18 cellular contexts compared by ENCODE assay signal in genomic region chr13:65342938-65343337, GRCh38.
DNase-seq lines count a peak whose midpoint lies in the region; ATAC-seq, FAIRE-seq and TF ChIP-seq lines count a peak whose summit lies in the region.
"Had no signal": no experiment of that assay in that cellular context is flagged by ENCODE, and none has a peak within 500 bp of the region (broad histone marks: within the 10 kb centered on the region; RNA-seq: fewer than 3 reads in every experiment).

No MANE protein-coding gene starts in this region.

- H3K18ac ChIP-seq in IMR-90 (ENCODE audit: low read depth, low read length) = no peak overlapping the region

- in situ Hi-C loops in IMR-90 (cut with MboI; ENCODE audit: low sequenced_read_pairs) = no loop called here
- in situ Hi-C loops in brain microvascular endothelial cell (cut with HindIII; ENCODE audit: low pct_ligation_motif_present, low sequenced_read_pairs) = no loop called here

- no peak overlapping the region for H3K4me3 ChIP-seq in IMR-90 (ENCODE audit: insufficient read depth, low read depth, low read length)
- H3K4me3 ChIP-seq in NB4 (ENCODE audit: low read depth, low read length) = no peak overlapping the region
- no peak overlapping the region for H3K4me3 ChIP-seq in astrocyte (ENCODE audit: insufficient read depth, low read depth, low read length)
- no peak overlapping the region for H3K4me3 ChIP-seq in neural progenitor cell
- H3K4me3 ChIP-seq in brain microvascular endothelial cell (ENCODE audit: low read depth, low read length) = no peak overlapping the region
- H3K4me3 ChIP-seq: BLaER1, HAP-1, SJSA1 had no signal

- H3K27me3 Mint-ChIP-seq in astrocyte (ENCODE audit: low read depth, unreplicated experiment) (no peaks in the 10 kb centered on the region), neural progenitor cell (ENCODE audit: insufficient read depth, low read depth) (peaks cover 4% of the 10 kb centered on the region)
- H3K27me3 Mint-ChIP-seq: IgD-negative memory B cell had no signal

- TF ChIP-seq RAD21 in IMR-90 (IDR thresholded peaks at IDR 0.05; ENCODE audit: low read length) = no peak

- H3K4me1 ChIP-seq in IMR-90 (ENCODE audit: control insufficient read depth, insufficient read depth, low read length) (peaks cover 2% of the 10 kb centered on the region; the same call in 1 of the 2 replicates), astrocyte (ENCODE audit: insufficient read depth, low read length) (no peaks in the 10 kb centered on the region), neural progenitor cell (no peaks in the 10 kb centered on the region)
- H3K4me1 ChIP-seq: BLaER1, HAP-1, SJSA1 had no signal

- H3K14ac ChIP-seq in IMR-90 (replicated peaks; ENCODE audit: low read depth, low read length) = 0 out of 2 replicates have a peak overlapping the region, but pooled peaks have one; percentile 50

- H2BK15ac ChIP-seq in IMR-90 (ENCODE audit: low read depth, low read length) = no peak overlapping the region

- H4K20me1 ChIP-seq in IMR-90 (ENCODE audit: insufficient read depth, low read length) (no peaks in the 10 kb centered on the region), astrocyte (ENCODE audit: insufficient read depth, low read length) (no peaks in the 10 kb centered on the region), neural progenitor cell (ENCODE audit: low read depth) (no peaks in the 10 kb centered on the region)
- H4K20me1 ChIP-seq: BLaER1 had no signal

- H2BK5ac ChIP-seq in IMR-90 (ENCODE audit: low read depth, low read length, poor library complexity, severe bottlenecking) = no peak overlapping the region

- no peak overlapping the region for H3K27ac ChIP-seq in IMR-90 (ENCODE audit: insufficient read depth, low read length)
- H3K27ac ChIP-seq in astrocyte (ENCODE audit: low read depth, low read length) = no peak overlapping the region
- no peak overlapping the region for H3K27ac ChIP-seq in neural progenitor cell
- H3K27ac ChIP-seq in brain microvascular endothelial cell = no peak overlapping the region
- H3K27ac ChIP-seq: BLaER1, SJSA1 had no signal

- no peak overlapping the region for H4K5ac ChIP-seq in IMR-90 (ENCODE audit: low read depth, low read length)

- no peak overlapping the region for H3K23ac ChIP-seq in IMR-90 (ENCODE audit: low read depth, low read length)

- H3K4ac ChIP-seq in IMR-90 (ENCODE audit: low read depth, low read length) = no peak overlapping the region

- H3K36me3 ChIP-seq in IMR-90 (ENCODE audit: control insufficient read depth, insufficient read depth, low read length) (no peaks in the 10 kb centered on the region), astrocyte (ENCODE audit: insufficient read depth, low read length) (no peaks in the 10 kb centered on the region), neural progenitor cell (no peaks in the 10 kb centered on the region), brain microvascular endothelial cell (replicated peaks) (no peaks in the 10 kb centered on the region)
- H3K36me3 ChIP-seq: BLaER1, HAP-1, SJSA1 had no signal

- peaks cover 10% of the 10 kb centered on the region for H3K4me1 Mint-ChIP-seq in astrocyte (ENCODE audit: low read depth, unreplicated experiment)
- no peaks in the 10 kb centered on the region for H3K4me1 Mint-ChIP-seq in neural progenitor cell
- H3K4me1 Mint-ChIP-seq: IgD-negative memory B cell had no signal

- ATAC-seq in IMR-90 (ENCODE audit: low read depth) (no peak; the same call in 1 of the 2 replicates), HG02852 (IDR thresholded peaks at IDR 0.05; ENCODE audit: unreplicated experiment) (no peak)

- no peak overlapping the region for H3K56ac ChIP-seq in IMR-90 (ENCODE audit: extremely low read depth, insufficient read depth, low read length)

- intact Hi-C loops in IMR-90 (cut with micrococcal nuclease) = no loop called here

- no peak overlapping the region for H2BK120ac ChIP-seq in IMR-90 (ENCODE audit: low read depth, low read length)

- no peaks in the 10 kb centered on the region for H3K79me1 ChIP-seq in IMR-90 (ENCODE audit: low read depth in 1 of 2, low read length in 2 of 2)

- dilution Hi-C loops in IMR-90 (cut with HindIII; ENCODE audit: low sequenced_read_pairs, unreplicated experiment) = no loop called here

- H3K9ac ChIP-seq in IMR-90 (ENCODE audit: low read depth, low read length) (no peak overlapping the region), astrocyte (ENCODE audit: low read length) (no peak overlapping the region), neural progenitor cell (no peak overlapping the region)
- H3K9ac ChIP-seq: BLaER1 had no signal

- DNase-seq in IMR-90 = peak; percentile 11
- DNase-seq in NB4 (ENCODE audit: low read depth) = peak; percentile 19
- DNase-seq in astrocyte (ENCODE audit: low read depth) = peak; percentile 6
- no peak for DNase-seq in neural progenitor cell (ENCODE audit: low spot score)
- DNase-seq in brain microvascular endothelial cell = no peak
- no peak for DNase-seq in germinal center (ENCODE audit: low spot score)
- DNase-seq: DMS 273 treated with DMSO at 0.1 percent for 48 hours, NCI-H1105 treated with DMSO at 0.1 percent for 48 hours, NCI-H187, NCI-H446 treated with DMSO at 0.1 percent for 48 hours, NCI-H748 treated with DMSO at 0.1 percent for 48 hours, RPMI8226, T-helper 1 cell had no signal

- H3K4me2 ChIP-seq in IMR-90 (ENCODE audit: low read depth, low read length) = no peak overlapping the region
- no peak overlapping the region for H3K4me2 ChIP-seq in astrocyte (ENCODE audit: low read length)
- no peak overlapping the region for H3K4me2 ChIP-seq in neural progenitor cell
- H3K4me2 ChIP-seq: BLaER1 had no signal

- H3K9me3 ChIP-seq in IMR-90 (ENCODE audit: control insufficient read depth, insufficient read depth, low read length) = no peaks in the 10 kb centered on the region
- H3K9me3 ChIP-seq in astrocyte (ENCODE audit: insufficient read depth, low read depth, low read length) = no peaks in the 10 kb centered on the region
- H3K9me3 ChIP-seq in neural progenitor cell (ENCODE audit: low read depth) = no peaks in the 10 kb centered on the region
- H3K9me3 ChIP-seq: BLaER1, HAP-1, SJSA1 had no signal

- no peak overlapping the region for H2AFZ ChIP-seq in IMR-90 (replicated peaks; ENCODE audit: low read length, poor library complexity)
- H2AFZ ChIP-seq in astrocyte (ENCODE audit: low read depth, low read length) = no peak overlapping the region
- H2AFZ ChIP-seq in neural progenitor cell (replicated peaks) = peak overlapping the region; percentile 4

- no peaks in the 10 kb centered on the region for H3K27me3 ChIP-seq in IMR-90 (ENCODE audit: control insufficient read depth, insufficient read depth, low read length)
- no peaks in the 10 kb centered on the region for H3K27me3 ChIP-seq in astrocyte (ENCODE audit: insufficient read depth, low read length)
- no peaks in the 10 kb centered on the region for H3K27me3 ChIP-seq in neural progenitor cell
- no peaks in the 10 kb centered on the region for H3K27me3 ChIP-seq in brain microvascular endothelial cell (replicated peaks)
- H3K27me3 ChIP-seq: BLaER1, SJSA1 had no signal

- H3K36me3 Mint-ChIP-seq in astrocyte (ENCODE audit: low read depth, unreplicated experiment) (no peaks in the 10 kb centered on the region), neural progenitor cell (no peaks in the 10 kb centered on the region)
- H3K36me3 Mint-ChIP-seq: IgD-negative memory B cell had no signal

- H3K79me2 ChIP-seq in astrocyte (ENCODE audit: insufficient read depth, low read length) (no peaks in the 10 kb centered on the region), neural progenitor cell (ENCODE audit: low read depth) (no peaks in the 10 kb centered on the region)

- no peak overlapping the region for H4K8ac ChIP-seq in IMR-90 (ENCODE audit: low read depth in 2 of 2, low read length in 2 of 2)

- H3F3A ChIP-seq in neural progenitor cell (ENCODE audit: low read depth) = no peaks in the 10 kb centered on the region

- H3K4me3 Mint-ChIP-seq in astrocyte (ENCODE audit: unreplicated experiment) (no peak overlapping the region), neural progenitor cell (no peak overlapping the region)
- H3K4me3 Mint-ChIP-seq: IgD-negative memory B cell had no signal

- POLR2A ChIA-PET in IMR-90 (lab: Charles Lee; ENCODE audit: unreplicated experiment) = no interaction called here

- no peak for TF ChIP-seq POLR2A in IMR-90 (IDR thresholded peaks at IDR 0.05; ENCODE audit: low read depth, low read length)
- TF ChIP-seq POLR2A in NB4 (IDR thresholded peaks at IDR 0.05; ENCODE audit: extremely low read depth, insufficient read length) = no peak

- no peak overlapping the region for H2BK20ac ChIP-seq in IMR-90 (ENCODE audit: low read depth, low read length)

- no peak overlapping the region for H4K91ac ChIP-seq in IMR-90 (ENCODE audit: insufficient read depth, low read depth, low read length)

- H3K27ac Mint-ChIP-seq in astrocyte (ENCODE audit: unreplicated experiment) = peak overlapping the region; percentile 12
- no peak overlapping the region for H3K27ac Mint-ChIP-seq in neural progenitor cell
- H3K27ac Mint-ChIP-seq: IgD-negative memory B cell had no signal

- H2AK5ac ChIP-seq in IMR-90 (ENCODE audit: low read depth, low read length) = no peak overlapping the region

- TF ChIP-seq CTCF in IMR-90 (conservative IDR thresholded peaks at IDR 0.05; ENCODE audit: low read depth, low read length) = no peak
- TF ChIP-seq CTCF in NB4 (IDR thresholded peaks at IDR 0.05; ENCODE audit: low read depth, low read length) = no peak
- no peak for TF ChIP-seq CTCF in astrocyte (IDR thresholded peaks at IDR 0.05; ENCODE audit: insufficient read depth, low read depth, low read length)
- TF ChIP-seq CTCF in neural progenitor cell (IDR thresholded peaks at IDR 0.05) = no peak
- TF ChIP-seq CTCF in brain microvascular endothelial cell (IDR thresholded peaks at IDR 0.05; ENCODE audit: low read depth, low read length, missing control alignments) = no peak

- CTCF ChIA-PET in IMR-90 (lab: Yijun Ruan, JAX) = interaction anchor here (0.5 kb wide), 1 partner anchor 11 kb away, joined by 3 read pairs; no protein-coding TSS in a partner anchor

- H2AK9ac ChIP-seq in IMR-90 (replicated peaks; ENCODE audit: low read depth, low read length, poor library complexity) = no peak overlapping the region

- no peaks in the 10 kb centered on the region for H3K9me1 ChIP-seq in IMR-90 (ENCODE audit: insufficient read depth, low read length)

- H3K9me3 Mint-ChIP-seq in astrocyte (ENCODE audit: unreplicated experiment) (no peaks in the 10 kb centered on the region), neural progenitor cell (no peaks in the 10 kb centered on the region)

- FAIRE-seq in astrocyte (lab: Jason Lieb, UNC) = no peak

- no TSS peak for BruUV-seq in IMR-90 (replicated peaks; lab: Mats Ljungman, UMichigan)

TF ChIP-seq in IMR-90, 13 proteins besides CTCF, POLR2A, EP300 and RAD21 (continues in another document):
- TF ChIP-seq CEBPB (IDR thresholded peaks at IDR 0.05; ENCODE audit: low read depth, low read length) (peak; percentile 30; the same call in 1 of the 2 replicates), MAFK (IDR thresholded peaks at IDR 0.05; ENCODE audit: low read depth, low read length) (no peak)

Comparison
In these comparisons a context has a peak if more than half of its experiments do, and no peak if none do; other contexts are left out.
1. DNase-seq: peak in IMR-90 (single experiment), NB4 (single experiment) and astrocyte (single experiment); none in neural progenitor cell (single experiment), brain microvascular endothelial cell (single experiment) and germinal center (single experiment).